Comparison of ENCODE assay signal across 15 cellular contexts in the genomic region with DNA sequence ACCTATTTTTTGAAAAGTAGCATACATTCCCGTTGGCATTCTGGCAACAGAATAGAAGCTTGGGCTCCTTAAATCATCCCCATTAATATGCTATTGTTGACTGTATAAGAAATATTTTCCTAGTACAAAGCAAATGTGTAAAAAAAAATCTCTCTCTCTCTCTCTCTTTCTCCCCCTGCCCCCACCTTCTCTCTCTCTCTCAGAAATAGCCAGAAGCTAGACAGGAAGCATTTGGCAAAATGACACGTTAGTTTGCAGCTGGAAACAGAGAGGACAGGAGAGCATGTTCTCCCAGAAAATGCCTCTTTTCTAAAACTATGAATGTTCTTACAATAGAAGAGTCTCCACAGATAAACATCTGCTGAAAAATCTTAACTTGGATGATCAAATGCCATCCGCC. TPM values are rescaled to one million over a fixed set of nuclear protein-coding genes. Genes with fewer than 3 reads are reported as not detected.
DNase-seq lines count a peak whose midpoint lies in the region; ATAC-seq and TF ChIP-seq lines count a peak whose summit lies in the region.
"Had no signal": no experiment of that assay in that cellular context is flagged by ENCODE, and none has a peak within 500 bp of the region (broad histone marks: within the 10 kb centered on the region; RNA-seq: fewer than 3 reads in every experiment).

No MANE protein-coding gene starts in this region.

- H3K27me3 Mint-ChIP-seq in brain: no peaks in the 10 kb centered on the region
- H3K27me3 Mint-ChIP-seq in activated naive CD4-positive, alpha-beta T cell treated with anti-CD3 and anti-CD28 coated beads, Interleukin-2, amount 10 ng/mL, durations not matched to agents 7 days and 5 days: peaks cover 5% of the 10 kb centered on the region

- H3K27ac ChIP-seq in HEK293 (ENCODE audit: extremely low read depth, low read depth, low read length) (no peak overlapping the region), heart left ventricle (peak overlapping the region in 10 of 12 donors; percentile 1 to 53 (median 36)), skin epidermis (peak overlapping the region in 11 of 21 experiments; percentile 8 to 79 (median 42))

- 0 out of 2 replicates have a peak, but pooled peaks cover 5% of the 10 kb centered on the region for H3K4me1 ChIP-seq in HEK293 (ENCODE audit: control insufficient read depth, insufficient read depth, low read length)
- peaks cover 0 to 47% (median 29%) of the 10 kb centered on the region in 12 donors for H3K4me1 ChIP-seq in heart left ventricle

- H3K4me3 ChIP-seq in HEK293 (ENCODE audit: low read depth, low read length): no peak overlapping the region
- no peak overlapping the region for H3K4me3 ChIP-seq in heart left ventricle
- H3K4me3 ChIP-seq in skin epidermis: no peak overlapping the region
- H3K4me3 ChIP-seq: thoracic aorta had no signal

- CTCF ChIA-PET in HEK293 (lab: Yijun Ruan, JAX): interaction anchor here (0.5 to 3.1 kb wide), 19 partner anchors 10 to 1653 kb away, joined by 3 to 14 read pairs (median 3); no protein-coding TSS in a partner anchor
- CTCF ChIA-PET in activated naive CD4-positive, alpha-beta T cell treated with anti-CD3 and anti-CD28 coated beads, Interleukin-2, amount 10 ng/mL, durations not matched to agents 7 days and 5 days (lab: Charles Lee): interaction anchor here (0.7 to 2.9 kb wide), 7 partner anchors 771 to 1573 kb away, joined by 3 to 11 read pairs (median 4); no protein-coding TSS in a partner anchor

- peak overlapping the region in 1 of 5 experiments; percentile 27 for H3K4me3 Mint-ChIP-seq in brain
- H3K4me3 Mint-ChIP-seq in activated naive CD4-positive, alpha-beta T cell treated with anti-CD3 and anti-CD28 coated beads, Interleukin-2, amount 10 ng/mL, durations not matched to agents 7 days and 5 days: no peak overlapping the region
- H3K4me3 Mint-ChIP-seq: activated CD8-positive, alpha-beta T cell treated with anti-CD3 and anti-CD28 coated beads for 36 hours had no signal

- H3K27ac Mint-ChIP-seq in brain: peak overlapping the region in 4 of 5 experiments; percentile 43 to 94 (median 72)
- no peak overlapping the region for H3K27ac Mint-ChIP-seq in activated naive CD4-positive, alpha-beta T cell treated with anti-CD3 and anti-CD28 coated beads, Interleukin-2, amount 10 ng/mL, durations not matched to agents 7 days and 5 days
- H3K27ac Mint-ChIP-seq: activated CD8-positive, alpha-beta T cell treated with anti-CD3 and anti-CD28 coated beads for 36 hours had no signal

- TF ChIP-seq CTCF in HEK293 (tag by site-specific recombination; IDR thresholded peaks at IDR 0.05) (no peak), brain (conservative IDR thresholded peaks at IDR 0.05) (no peak), heart left ventricle (IDR thresholded peaks at IDR 0.05) (no peak)

- 37 to 47% (median 42%) methylated on average over 3 of the region's 3 CpGs for WGBS in heart left ventricle, 4 donors

- TF ChIP-seq POLR2A in heart left ventricle (IDR thresholded peaks at IDR 0.05): no peak

- no peaks in the 10 kb centered on the region for H3K27me3 ChIP-seq in heart left ventricle

- no peaks in the 10 kb centered on the region for H3K36me3 Mint-ChIP-seq in brain
- H3K36me3 Mint-ChIP-seq in activated naive CD4-positive, alpha-beta T cell treated with anti-CD3 and anti-CD28 coated beads, Interleukin-2, amount 10 ng/mL, durations not matched to agents 7 days and 5 days: no peaks in the 10 kb centered on the region

- no peak for DNase-seq in heart left ventricle
- no peak for DNase-seq in stimulated activated CD4-positive, alpha-beta T cell treated with anti-CD3 and anti-CD28 coated beads, Interleukin-4, amount 100 ng/mL, for 4 hours
- DNase-seq in H4 (ENCODE audit: low spot score): no peak
- no peak for DNase-seq in activated CD4-positive, CD25-positive, alpha-beta regulatory T cell treated with anti-CD3 and anti-CD28 coated beads, Interleukin-2, amount 50 U/mL, for 72 hours
- DNase-seq in activated naive CD4-positive, alpha-beta T cell treated with anti-CD3 and anti-CD28 coated beads, Interleukin-2, amount 10 ng/mL, durations not matched to agents 7 days and 5 days: no peak
- DNase-seq: activated effector memory CD4-positive, alpha-beta T cell treated with Interleukin-2 at 50 U/mL for 16 hours; C1 segment of cervical spinal cord; DMS79 treated with DMSO at 0.1 percent for 48 hours; kidney; NCI-H2029 had no signal

- H3K9me3 ChIP-seq in HEK293 (ENCODE audit: control insufficient read depth, insufficient read depth, low read depth, low read length) (no peaks in the 10 kb centered on the region), heart left ventricle (no peaks in the 10 kb centered on the region)
- H3K9me3 ChIP-seq: thoracic aorta had no signal

- no peaks in the 10 kb centered on the region for H3K9me3 Mint-ChIP-seq in brain
- H3K9me3 Mint-ChIP-seq in activated naive CD4-positive, alpha-beta T cell treated with anti-CD3 and anti-CD28 coated beads, Interleukin-2, amount 10 ng/mL, durations not matched to agents 7 days and 5 days: no peaks in the 10 kb centered on the region
- H3K9me3 Mint-ChIP-seq: activated CD8-positive, alpha-beta T cell treated with anti-CD3 and anti-CD28 coated beads for 36 hours had no signal

- H3K4me1 Mint-ChIP-seq in brain: peaks cover 73% of the 10 kb centered on the region
- H3K4me1 Mint-ChIP-seq in activated naive CD4-positive, alpha-beta T cell treated with anti-CD3 and anti-CD28 coated beads, Interleukin-2, amount 10 ng/mL, durations not matched to agents 7 days and 5 days: no peaks in the 10 kb centered on the region

- H3K36me3 ChIP-seq in HEK293 (ENCODE audit: control insufficient read depth in 2 of 2, insufficient read depth in 1 of 2, low read length in 2 of 2) (no peaks in the 10 kb centered on the region), heart left ventricle (no peaks in the 10 kb centered on the region)
- H3K36me3 ChIP-seq: thoracic aorta had no signal

- ATAC-seq in heart left ventricle: peak in 2 of 4 donors; percentile 6 to 27
- ATAC-seq: activated CD8-positive, alpha-beta T cell treated with anti-CD3 and anti-CD28 coated beads for 36 hours had no signal

- POLR2A ChIA-PET in HEK293 (lab: Yijun Ruan, JAX): interaction anchor here (0.6 kb wide), 2 partner anchors 53 to 80 kb away, joined by 3 to 4 read pairs; no protein-coding TSS in a partner anchor

- intact Hi-C loops in heart left ventricle (cut with DNase I): loop anchor here (2.0 to 10.0 kb wide), 17 partner anchors 89 to 1570 kb away; partner anchors contain the start of gene KLF6 (in 4 of the 10)

TF ChIP-seq in HEK293, 187 proteins besides CTCF, POLR2A, EP300 and RAD21:
- TF ChIP-seq, protein P1, sequence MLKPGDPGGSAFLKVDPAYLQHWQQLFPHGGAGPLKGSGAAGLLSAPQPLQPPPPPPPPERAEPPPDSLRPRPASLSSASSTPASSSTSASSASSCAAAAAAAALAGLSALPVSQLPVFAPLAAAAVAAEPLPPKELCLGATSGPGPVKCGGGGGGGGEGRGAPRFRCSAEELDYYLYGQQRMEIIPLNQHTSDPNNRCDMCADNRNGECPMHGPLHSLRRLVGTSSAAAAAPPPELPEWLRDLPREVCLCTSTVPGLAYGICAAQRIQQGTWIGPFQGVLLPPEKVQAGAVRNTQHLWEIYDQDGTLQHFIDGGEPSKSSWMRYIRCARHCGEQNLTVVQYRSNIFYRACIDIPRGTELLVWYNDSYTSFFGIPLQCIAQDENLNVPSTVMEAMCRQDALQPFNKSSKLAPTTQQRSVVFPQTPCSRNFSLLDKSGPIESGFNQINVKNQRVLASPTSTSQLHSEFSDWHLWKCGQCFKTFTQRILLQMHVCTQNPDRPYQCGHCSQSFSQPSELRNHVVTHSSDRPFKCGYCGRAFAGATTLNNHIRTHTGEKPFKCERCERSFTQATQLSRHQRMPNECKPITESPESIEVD (tag by site-specific recombination; IDR thresholded peaks at IDR 0.05): no peak
- peak; percentile 61; the same call in 1 of the 2 replicates for TF ChIP-seq ZNF596 (tag by site-specific recombination; IDR thresholded peaks at IDR 0.05)

RNA-seq across cellular contexts. Expression of gene AKR1E2, which starts 59.6 kb away (rescaled TPM):
- 0.88 TPM for polyA plus RNA-seq in brain (ENCODE audit: insufficient read depth, low read depth, low replicate concordance)
- 1 to 10 TPM; 1.6 to 8.0 (median 4.1) TPM for total RNA-seq in heart left ventricle
- 1 to 10 TPM; 1.2 to 1.8 TPM for polyA plus RNA-seq in heart left ventricle
- total RNA-seq in H4 (2014; rRNA removed; shearing (Covaris generic)): not detected in 2 replicates
